ENCODE assay signal across 11 cellular contexts in genomic region chr6:119966484-119966883, GRCh38.
DNase-seq lines count a peak whose midpoint lies in the region; ATAC-seq and TF ChIP-seq lines count a peak whose summit lies in the region.
"Had no signal": no experiment of that assay in that cellular context is flagged by ENCODE, and none has a peak within 500 bp of the region (broad histone marks: within the 10 kb centered on the region; RNA-seq: fewer than 3 reads in every experiment).

No MANE protein-coding gene starts in this region.

- H4K20me1 ChIP-seq in OCI-LY1 (ENCODE audit: insufficient read depth, low read length), result no peaks in the 10 kb centered on the region

- H3K27ac Mint-ChIP-seq in activated CD8-positive, alpha-beta memory T cell treated with anti-CD3 and anti-CD28 coated beads, Interleukin-2, amount 10 ng/mL, durations not matched to agents 7 days and 5 days, result no peak overlapping the region
- no peak overlapping the region for H3K27ac Mint-ChIP-seq in T-cell
- H3K27ac Mint-ChIP-seq: dendritic cell treated with granulocyte-macrophage colony-stimulating factor and Interleukin-4, amounts not matched to agents 40 ng/mL and 50 ng/mL, for 4 days had no signal

- H3K4me1 Mint-ChIP-seq in activated CD8-positive, alpha-beta memory T cell treated with anti-CD3 and anti-CD28 coated beads, Interleukin-2, amount 10 ng/mL, durations not matched to agents 7 days and 5 days, result no peaks in the 10 kb centered on the region
- no peaks in the 10 kb centered on the region for H3K4me1 Mint-ChIP-seq in T-cell

- no peaks in the 10 kb centered on the region for H3F3A ChIP-seq in OCI-LY1 (ENCODE audit: insufficient read depth, low read length)

- no peak for ATAC-seq in activated CD8-positive, alpha-beta memory T cell treated with anti-CD3 and anti-CD28 coated beads, Interleukin-2, amount 10 ng/mL, durations not matched to agents 7 days and 5 days
- ATAC-seq in GM21717 (IDR thresholded peaks at IDR 0.05; ENCODE audit: unreplicated experiment) (peak; percentile 79), lower lobe of right lung (no peak), T-cell (replicated peaks in 1 of 4) (no peak), GM21576 (IDR thresholded peaks at IDR 0.05; ENCODE audit: unreplicated experiment) (no peak)

- H3K79me2 ChIP-seq in OCI-LY1 (ENCODE audit: insufficient read depth, low read length), result no peaks in the 10 kb centered on the region
- H3K79me2 ChIP-seq: parathyroid adenoma had no signal

- H3K4me1 ChIP-seq in OCI-LY1 (ENCODE audit: insufficient read depth, low read length, severe bottlenecking) (no peaks in the 10 kb centered on the region), lower lobe of right lung (no peaks in the 10 kb centered on the region)
- H3K4me1 ChIP-seq: parathyroid adenoma had no signal

- H2AFZ ChIP-seq in OCI-LY1 (ENCODE audit: low read length), result no peak overlapping the region
- H2AFZ ChIP-seq: parathyroid adenoma had no signal

- POLR2A ChIA-PET in T-cell (lab: Charles Lee), result no interaction called here

- no peaks in the 10 kb centered on the region for H3K27me3 Mint-ChIP-seq in activated CD8-positive, alpha-beta memory T cell treated with anti-CD3 and anti-CD28 coated beads, Interleukin-2, amount 10 ng/mL, durations not matched to agents 7 days and 5 days
- H3K27me3 Mint-ChIP-seq in T-cell, result peaks cover 4 to 5% of the 10 kb centered on the region in 2 donors
- H3K27me3 Mint-ChIP-seq: dendritic cell treated with granulocyte-macrophage colony-stimulating factor and Interleukin-4, amounts not matched to agents 40 ng/mL and 50 ng/mL, for 4 days had no signal

- H3K9me3 Mint-ChIP-seq in activated CD8-positive, alpha-beta memory T cell treated with anti-CD3 and anti-CD28 coated beads, Interleukin-2, amount 10 ng/mL, durations not matched to agents 7 days and 5 days (ENCODE audit: low read depth), result no peaks in the 10 kb centered on the region
- H3K9me3 Mint-ChIP-seq in T-cell, result no peaks in the 10 kb centered on the region
- H3K9me3 Mint-ChIP-seq: dendritic cell treated with granulocyte-macrophage colony-stimulating factor and Interleukin-4, amounts not matched to agents 40 ng/mL and 50 ng/mL, for 4 days had no signal

- peak; percentile 50 for DNase-seq in activated CD8-positive, alpha-beta memory T cell treated with anti-CD3 and anti-CD28 coated beads, Interleukin-2, amount 10 ng/mL, durations not matched to agents 7 days and 5 days
- no peak for DNase-seq in activated CD8-positive, alpha-beta memory T cell treated with anti-CD3 and anti-CD28 coated beads, Interleukin-2, amount 50 U/mL, for 4 hours
- DNase-seq in lower lobe of right lung (no peak), T-cell (no peak), anterior cingulate cortex (lab: John Stamatoyannopoulos, UW) (no peak)
- DNase-seq: NCI-H526 treated with DMSO at 0.1 percent for 48 hours had no signal

- intact Hi-C loops in lower lobe of right lung (cut with DNase I), result no loop called here

- TF ChIP-seq CTCF in OCI-LY1 (IDR thresholded peaks at IDR 0.05; ENCODE audit: low read length) (peak; percentile 63), lower lobe of right lung (IDR thresholded peaks at IDR 0.05) (peak; percentile 12)

- H3K36me3 ChIP-seq in OCI-LY1 (ENCODE audit: insufficient read depth, low read length), result no peaks in the 10 kb centered on the region
- no peaks in the 10 kb centered on the region for H3K36me3 ChIP-seq in lower lobe of right lung

- H3K27ac ChIP-seq in OCI-LY1 (ENCODE audit: low read depth, low read length, poor library complexity, severe bottlenecking) (no peak overlapping the region), lower lobe of right lung (no peak overlapping the region)
- H3K27ac ChIP-seq: parathyroid adenoma had no signal

- no peaks in the 10 kb centered on the region for H3K27me3 ChIP-seq in OCI-LY1 (ENCODE audit: insufficient read depth, low read length)
- H3K27me3 ChIP-seq in lower lobe of right lung (ENCODE audit: low read depth), result no peaks in the 10 kb centered on the region

- H3K36me3 Mint-ChIP-seq in activated CD8-positive, alpha-beta memory T cell treated with anti-CD3 and anti-CD28 coated beads, Interleukin-2, amount 10 ng/mL, durations not matched to agents 7 days and 5 days, result no peaks in the 10 kb centered on the region
- H3K36me3 Mint-ChIP-seq in T-cell, result no peaks in the 10 kb centered on the region

- no peaks in the 10 kb centered on the region for H3K9me2 ChIP-seq in OCI-LY1 (ENCODE audit: low read depth, low read length)

- no peaks in the 10 kb centered on the region for H3K9me3 ChIP-seq in OCI-LY1 (ENCODE audit: low read length)
- H3K9me3 ChIP-seq in lower lobe of right lung, result no peaks in the 10 kb centered on the region

- no peak overlapping the region for H3K4me3 Mint-ChIP-seq in activated CD8-positive, alpha-beta memory T cell treated with anti-CD3 and anti-CD28 coated beads, Interleukin-2, amount 10 ng/mL, durations not matched to agents 7 days and 5 days
- H3K4me3 Mint-ChIP-seq in T-cell, result no peak overlapping the region
- H3K4me3 Mint-ChIP-seq: dendritic cell treated with granulocyte-macrophage colony-stimulating factor and Interleukin-4, amounts not matched to agents 40 ng/mL and 50 ng/mL, for 4 days had no signal

- H3K4me3 ChIP-seq in OCI-LY1 (ENCODE audit: low read depth, low read length, poor library complexity, severe bottlenecking) (no peak overlapping the region), lower lobe of right lung (no peak overlapping the region)

- CTCF ChIA-PET in activated CD8-positive, alpha-beta memory T cell treated with anti-CD3 and anti-CD28 coated beads, Interleukin-2, amount 10 ng/mL, durations not matched to agents 7 days and 5 days (lab: Charles Lee), result no interaction called here
- CTCF ChIA-PET in T-cell (lab: Charles Lee), result no interaction called here

- no peak overlapping the region for H3K4me2 ChIP-seq in OCI-LY1 (ENCODE audit: low read length)

- H3K9ac ChIP-seq in OCI-LY1 (ENCODE audit: low read length), result no peak overlapping the region
- H3K9ac ChIP-seq: parathyroid adenoma had no signal
